ENCODE assay signal across 8 cellular contexts in the genomic region with DNA sequence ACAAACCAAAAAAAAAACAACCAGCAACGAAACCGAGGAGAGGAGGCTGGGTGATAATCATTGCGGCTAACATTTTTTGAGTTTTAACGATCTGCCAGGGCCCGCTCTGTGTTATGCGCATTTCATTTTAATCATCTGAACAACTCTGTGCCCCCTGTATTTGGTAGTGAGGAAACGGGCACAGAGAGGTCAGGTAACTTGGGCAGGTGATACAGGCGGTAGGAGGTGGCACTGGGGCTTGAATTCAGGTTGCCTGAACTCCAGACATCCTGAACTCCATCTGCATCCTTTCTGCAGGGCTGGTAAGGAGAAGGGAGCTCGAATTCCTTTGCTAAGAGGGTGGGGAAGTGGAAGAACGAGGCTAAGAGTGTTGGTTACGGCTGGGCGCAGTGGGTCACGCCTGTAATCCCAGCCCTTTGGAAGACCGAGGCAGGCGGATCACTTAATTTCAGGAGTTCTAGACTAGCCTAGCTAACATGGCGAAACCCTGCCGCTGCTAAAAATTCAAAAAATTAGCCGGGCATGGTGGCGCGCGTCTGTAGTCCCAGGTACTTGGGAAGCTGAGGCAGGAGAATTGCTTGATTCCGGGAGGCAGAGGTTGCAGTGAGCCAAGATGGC. TPM values are rescaled to one million over a fixed set of nuclear protein-coding genes. Genes with fewer than 3 reads are reported as not detected.
DNase-seq lines count a peak whose midpoint lies in the region; ATAC-seq and TF ChIP-seq lines count a peak whose summit lies in the region.
"Had no signal": no experiment of that assay in that cellular context is flagged by ENCODE, and none has a peak within 500 bp of the region (broad histone marks: within the 10 kb centered on the region; RNA-seq: fewer than 3 reads in every experiment).

No MANE protein-coding gene starts in this region.

- H2AFZ ChIP-seq in GM23338 (peak overlapping the region; percentile 93), PC-3 (ENCODE audit: low read length) (peak overlapping the region; percentile 81), fibroblast of lung (ENCODE audit: low read length) (peak overlapping the region; percentile 51)

- no peaks in the 10 kb centered on the region for H3K9me3 ChIP-seq in PC-3 (ENCODE audit: low read length)
- H3K9me3 ChIP-seq in fibroblast of lung (ENCODE audit: control insufficient read depth, insufficient read depth, low read depth, low read length): no peaks in the 10 kb centered on the region

- peak overlapping the region; percentile 75 for H3K9ac ChIP-seq in PC-3 (ENCODE audit: low read length)
- H3K9ac ChIP-seq in fibroblast of lung (ENCODE audit: insufficient read depth, low read length): peak overlapping the region; percentile 37

- ATAC-seq in GM23338 (no peak), PC-3 (no peak), GM21737 (IDR thresholded peaks at IDR 0.05; ENCODE audit: unreplicated experiment) (no peak), GM21528 (IDR thresholded peaks at IDR 0.05; ENCODE audit: low FRiP score, unreplicated experiment) (no peak)

- BruUV-seq in PC-3 (replicated peaks; lab: Mats Ljungman, UMichigan): no TSS peak

- peak overlapping the region; percentile 94 for H3K4me3 Mint-ChIP-seq in GM23338

- H3K36me3 Mint-ChIP-seq in GM23338 (ENCODE audit: low read depth): peaks cover 10% of the 10 kb centered on the region; the same call in 1 of the 3 replicates

- H3K27ac ChIP-seq in GM23338 (ENCODE audit: low read depth) (peak overlapping the region; percentile 91), PC-3 (ENCODE audit: low read length) (no peak overlapping the region), fibroblast of lung (ENCODE audit: insufficient read depth, low read length) (peak overlapping the region; percentile 88)

- no peaks in the 10 kb centered on the region for H3K79me2 ChIP-seq in GM23338 (replicated peaks; ENCODE audit: insufficient read depth)
- peaks cover 6% of the 10 kb centered on the region for H3K79me2 ChIP-seq in PC-3 (ENCODE audit: low read length)
- peaks cover 9% of the 10 kb centered on the region for H3K79me2 ChIP-seq in fibroblast of lung (ENCODE audit: control insufficient read depth, insufficient read depth, low read length)

- H3K4me1 Mint-ChIP-seq in GM23338: peaks cover 12% of the 10 kb centered on the region

- H3K4me3 ChIP-seq in GM23338 (peak overlapping the region; percentile 85), PC-3 (ENCODE audit: low read length) (peak overlapping the region; percentile 86), fibroblast of lung (replicated peaks in 1 of 4; ENCODE audit: control extremely low read depth in 1 of 4, insufficient read depth in 1 of 4, low read depth in 3 of 4, low read length in 4 of 4) (peak overlapping the region; percentile 86 to 96 (median 93)), retinal pigment epithelial cell (ENCODE audit: low read length) (peak overlapping the region; percentile 77)

- DNase-seq in GM23338 (ENCODE audit: low spot score) (peak; percentile 35), PC-3 (no peak), fibroblast of lung (ENCODE audit: low read depth in 2 of 2) (no peak), retinal pigment epithelial cell (ENCODE audit: low read depth) (no peak), pons (ENCODE audit: low spot score) (no peak)
- DNase-seq: hippocampal formation had no signal

- no peak for TF ChIP-seq CTCF in GM23338 (conservative IDR thresholded peaks at IDR 0.05; ENCODE audit: low read depth in 2 of 2)
- no peak for TF ChIP-seq CTCF in PC-3 (conservative IDR thresholded peaks at IDR 0.05; ENCODE audit: low read depth, low read length)
- no peak for TF ChIP-seq CTCF in fibroblast of lung (conservative IDR thresholded peaks at IDR 0.05 in 1 of 2, IDR thresholded peaks at IDR 0.05 in 1 of 2; ENCODE audit: low read depth in 1 of 2, low read length in 2 of 2)
- no peak for TF ChIP-seq CTCF in retinal pigment epithelial cell (conservative IDR thresholded peaks at IDR 0.05; ENCODE audit: low read depth, low read length)

- CTCF ChIA-PET in PC-3 (lab: Charles Lee): no interaction called here

- H3K4me1 ChIP-seq in GM23338 (ENCODE audit: insufficient read depth): no peaks in the 10 kb centered on the region; the same call in 1 of the 2 replicates
- peaks cover 4% of the 10 kb centered on the region; the same call in 1 of the 2 replicates for H3K4me1 ChIP-seq in PC-3 (ENCODE audit: insufficient read depth, low read length)
- peaks cover 2% of the 10 kb centered on the region for H3K4me1 ChIP-seq in fibroblast of lung (ENCODE audit: control insufficient read depth, extremely low read depth, insufficient read depth, low read length)

- POLR2A ChIA-PET in PC-3 (lab: Charles Lee; ENCODE audit: unreplicated experiment): no interaction called here

- H3K36me3 ChIP-seq in GM23338 (ENCODE audit: insufficient read depth) (no peaks in the 10 kb centered on the region), PC-3 (ENCODE audit: low read depth, low read length) (no peaks in the 10 kb centered on the region), fibroblast of lung (ENCODE audit: control insufficient read depth, insufficient read depth, low read length) (peaks cover 1% of the 10 kb centered on the region)

- intact Hi-C loops in PC-3 (cut with micrococcal nuclease): loop anchor here (2.0 to 5.0 kb wide), 2 partner anchors 240 to 345 kb away; no protein-coding TSS in a partner anchor

- peak overlapping the region; percentile 73 for H3K4me2 ChIP-seq in GM23338
- H3K4me2 ChIP-seq in PC-3 (ENCODE audit: low read length): peak overlapping the region; percentile 82
- peak overlapping the region; percentile 94 for H3K4me2 ChIP-seq in fibroblast of lung (ENCODE audit: extremely low read depth, insufficient read depth, low read length)

- H3K27ac Mint-ChIP-seq in GM23338: no peak overlapping the region

- H3K9me3 Mint-ChIP-seq in GM23338: no peaks in the 10 kb centered on the region

- H4K20me1 ChIP-seq in GM23338 (replicated peaks; ENCODE audit: insufficient read depth) (no peaks in the 10 kb centered on the region), PC-3 (ENCODE audit: low read length) (no peaks in the 10 kb centered on the region), fibroblast of lung (ENCODE audit: control insufficient read depth, extremely low read depth, insufficient read depth, low read length) (no peaks in the 10 kb centered on the region)

- H3K27me3 ChIP-seq in GM23338 (ENCODE audit: insufficient read depth) (no peaks in the 10 kb centered on the region), PC-3 (ENCODE audit: low read length) (no peaks in the 10 kb centered on the region), fibroblast of lung (ENCODE audit: control insufficient read depth, insufficient read depth, low read length) (no peaks in the 10 kb centered on the region)

- H3K9me2 ChIP-seq in GM23338 (ENCODE audit: insufficient read depth) (no peaks in the 10 kb centered on the region), PC-3 (replicated peaks; ENCODE audit: low read length) (no peaks in the 10 kb centered on the region)

- peaks cover 6% of the 10 kb centered on the region for H3K27me3 Mint-ChIP-seq in GM23338 (ENCODE audit: insufficient read depth, low read depth, poor library complexity)

- H3F3A ChIP-seq in GM23338 (replicated peaks; ENCODE audit: low read depth): peaks cover 12% of the 10 kb centered on the region; the same call in 1 of the 2 replicates
- H3F3A ChIP-seq in PC-3 (ENCODE audit: low read length, unreplicated experiment): no peaks in the 10 kb centered on the region

TF ChIP-seq in GM23338, 12 proteins besides CTCF, POLR2A, EP300 and RAD21 (continues in another document):
- no peak for TF ChIP-seq JUNB (IDR thresholded peaks at IDR 0.05; ENCODE audit: unreplicated experiment)

RNA-seq across cellular contexts. Expression of a gene that starts 1.1 kb away (rescaled TPM):
- 3.8 and 7.8 TPM in 2 replicates for total RNA-seq in GM23338 (2014; rRNA removed; shearing (Covaris generic))
- polyA plus RNA-seq in GM23338 (2016; fragmentation: Nextera tagmentation; extraction: Ambion mirVana) (10.9 and 11.3 TPM in 2 replicates), fibroblast of lung (22.7 and 28.0 TPM in 2 replicates)
- total RNA-seq in PC-3 (2014; rRNA removed) (6.2 and 7.9 TPM in 2 replicates), fibroblast of lung (21.1 and 22.3 TPM in 2 replicates)
- polyA plus RNA-seq in fibroblast of lung (2012): 19.8 and 22.8 TPM in 2 replicates
- 1.9 and 4.1 TPM in 2 replicates for polyA minus RNA-seq in fibroblast of lung (ENCODE audit: low replicate concordance)

RNA-seq across cellular contexts. Expression of a gene that starts 6.6 kb away (rescaled TPM):
- not detected in 2 replicates for total RNA-seq in GM23338 (2014; rRNA removed; shearing (Covaris generic))
- polyA plus RNA-seq in GM23338 (2016; fragmentation: Nextera tagmentation; extraction: Ambion mirVana): not detected in 2 replicates
- not detected in 2 replicates for total RNA-seq in PC-3 (2014; rRNA removed)
- not detected in 2 replicates for total RNA-seq in fibroblast of lung
- not detected in 2 replicates for polyA plus RNA-seq in fibroblast of lung
- not detected in 2 replicates for polyA plus RNA-seq in fibroblast of lung (2012)
- not detected in 2 replicates for polyA minus RNA-seq in fibroblast of lung (ENCODE audit: low replicate concordance)

RNA-seq across cellular contexts. Expression of a gene that starts 58.4 kb away (rescaled TPM):
- total RNA-seq in GM23338 (2014; rRNA removed; shearing (Covaris generic)): 32.4 and 42.6 TPM in 2 replicates
- 36.5 and 40.3 TPM in 2 replicates for polyA plus RNA-seq in GM23338 (2016; fragmentation: Nextera tagmentation; extraction: Ambion mirVana)
- total RNA-seq in PC-3 (2014; rRNA removed): 7.6 and 9.3 TPM in 2 replicates
- 9.2 and 12.6 TPM in 2 replicates for total RNA-seq in fibroblast of lung
- polyA plus RNA-seq in fibroblast of lung: 20.9 and 33.6 TPM in 2 replicates
- 20.5 and 26.8 TPM in 2 replicates for polyA plus RNA-seq in fibroblast of lung (2012)
- polyA minus RNA-seq in fibroblast of lung (ENCODE audit: low replicate concordance): 19.1 and 30.7 TPM in 2 replicates

RNA-seq across cellular contexts. Expression of a gene that starts 58.6 kb away (rescaled TPM):
- 2.4 and 3.8 TPM in 2 replicates for total RNA-seq in GM23338 (2014; rRNA removed; shearing (Covaris generic))
- 0.87 and 1.2 TPM in 2 replicates for polyA plus RNA-seq in GM23338 (2016; fragmentation: Nextera tagmentation; extraction: Ambion mirVana)
- not detected in 2 replicates for total RNA-seq in PC-3 (2014; rRNA removed)
- total RNA-seq in fibroblast of lung: 1.8 and 2.0 TPM in 2 replicates
- 1.4 and 1.6 TPM in 2 replicates for polyA plus RNA-seq in fibroblast of lung
- 1.3 and 1.4 TPM in 2 replicates for polyA plus RNA-seq in fibroblast of lung (2012)
- 0.24 and 0.26 TPM in 2 replicates for polyA minus RNA-seq in fibroblast of lung (ENCODE audit: low replicate concordance)
